8 cellular contexts compared by ENCODE assay signal in the genomic region with DNA sequence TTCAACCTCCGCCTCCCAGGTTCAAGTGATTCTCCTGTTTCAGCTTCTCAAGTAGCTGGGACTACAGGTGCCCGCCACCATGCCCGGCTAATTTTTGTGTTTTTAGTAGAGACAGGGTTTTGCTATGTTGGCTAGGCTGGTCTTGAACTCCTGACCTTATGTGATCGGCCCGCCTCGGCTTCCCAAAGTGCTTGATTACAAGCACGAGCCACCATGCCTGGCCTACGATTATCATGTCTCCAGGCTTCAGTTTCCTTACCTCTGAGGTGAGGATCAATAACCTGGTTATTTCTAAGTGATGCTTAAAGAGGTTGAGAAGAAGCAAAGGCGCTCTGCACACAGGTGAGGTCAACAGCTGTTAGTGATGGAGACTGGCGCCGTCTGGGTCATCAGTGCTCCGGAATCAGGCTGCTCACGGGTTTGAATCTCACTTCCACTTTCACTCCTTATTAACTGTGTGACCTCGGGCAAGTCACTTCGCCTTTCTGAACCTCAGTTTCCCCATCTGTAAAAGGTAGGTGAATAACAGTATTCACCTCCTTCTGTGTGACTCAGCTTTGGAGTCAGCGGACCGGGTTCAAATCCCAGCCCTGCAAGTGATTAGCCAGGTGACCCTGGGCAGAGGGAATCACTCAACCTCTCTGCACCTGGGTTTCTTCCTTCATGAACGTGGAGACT. TPM values are rescaled to one million over a fixed set of nuclear protein-coding genes. Genes with fewer than 3 reads are reported as not detected.
A peak's percentile ranks its signal among the peaks of the same experiment; 100 is the strongest.
DNase-seq lines count a peak whose midpoint lies in the region; ATAC-seq and TF ChIP-seq lines count a peak whose summit lies in the region.

No MANE protein-coding gene starts in this region.

- peaks cover 6% of the 10 kb centered on the region for H3K36me3 Mint-ChIP-seq in CD8-positive, alpha-beta T cell

- H3K9me3 ChIP-seq in CD8-positive, alpha-beta T cell (ENCODE audit: low read length): no peaks in the 10 kb centered on the region

- H3K27ac Mint-ChIP-seq in CD8-positive, alpha-beta T cell: peak overlapping the region; percentile 81

- ATAC-seq in CD8-positive, alpha-beta T cell: no peak
- ATAC-seq in GM21528 (IDR thresholded peaks at IDR 0.05; ENCODE audit: low FRiP score, unreplicated experiment): peak; percentile 31

- intact Hi-C loops in CD8-positive, alpha-beta T cell (cut with DNase I, micrococcal nuclease): loop anchor here (1.0 to 5.0 kb wide), 4 partner anchors 44 to 179 kb away; partner anchors contain the start of gene CEP20 (in 2 of the 2)

- POLR2A ChIA-PET in CD8-positive, alpha-beta T cell (lab: Charles Lee): no interaction called here

- peaks cover 33% of the 10 kb centered on the region for H3K4me1 Mint-ChIP-seq in CD8-positive, alpha-beta T cell (ENCODE audit: low read depth)

- peak overlapping the region; percentile 76 for H3K4me3 ChIP-seq in CD8-positive, alpha-beta T cell (ENCODE audit: low read depth, low read length)
- H3K4me3 ChIP-seq in fibroblast of villous mesenchyme (ENCODE audit: low read depth, low read length) (peak overlapping the region; percentile 65), skeletal muscle cell (ENCODE audit: low read depth, low read length) (peak overlapping the region; percentile 58)

- DNase-seq in CD8-positive, alpha-beta T cell: no peak
- DNase-seq in RPMI8226 (peak; percentile 73), fibroblast of villous mesenchyme (ENCODE audit: low read depth) (no peak), skeletal muscle cell (ENCODE audit: low read depth) (no peak), dermis blood vessel endothelial cell (no peak), 8988T (no peak)
- DNase-seq in stimulated activated CD4-positive, alpha-beta T cell treated with anti-CD3 and anti-CD28 coated beads, Interleukin-4, amount 100 ng/mL, for 24 hours: no peak

- H3K27me3 ChIP-seq in CD8-positive, alpha-beta T cell (ENCODE audit: insufficient read depth, low read length): no peaks in the 10 kb centered on the region

- no peaks in the 10 kb centered on the region for H3K27me3 Mint-ChIP-seq in CD8-positive, alpha-beta T cell (ENCODE audit: low read depth)

- H3K27ac ChIP-seq in CD8-positive, alpha-beta T cell (ENCODE audit: low read depth, low read length): peak overlapping the region; percentile 73

- H3K36me3 ChIP-seq in CD8-positive, alpha-beta T cell (ENCODE audit: insufficient read depth, low read length): no peaks in the 10 kb centered on the region

- H3K4me1 ChIP-seq in CD8-positive, alpha-beta T cell (ENCODE audit: insufficient read depth, low read length): peaks cover 27% of the 10 kb centered on the region

- H3K4me3 Mint-ChIP-seq in CD8-positive, alpha-beta T cell: peak overlapping the region; percentile 84

- no peak for TF ChIP-seq CTCF in CD8-positive, alpha-beta T cell (IDR thresholded peaks at IDR 0.05)
- no peak for TF ChIP-seq CTCF in fibroblast of villous mesenchyme (IDR thresholded peaks at IDR 0.05; ENCODE audit: insufficient read depth, low read depth, low read length)

- CTCF ChIA-PET in CD8-positive, alpha-beta T cell (lab: Charles Lee): interaction anchor here (1.1 to 2.2 kb wide), 3 partner anchors 9 to 113 kb away, joined by 3 to 6 read pairs (median 3); no protein-coding TSS in a partner anchor

- H3K9me3 Mint-ChIP-seq in CD8-positive, alpha-beta T cell: no peaks in the 10 kb centered on the region

RNA-seq across cellular contexts. Expression of gene ABCC1, which starts 0.7 kb away (rescaled TPM):
- total RNA-seq in CD8-positive, alpha-beta T cell: 10 to 100 TPM; 41.1 to 41.2 TPM
- 26.1 and 34.1 TPM in 2 replicates for total RNA-seq in fibroblast of villous mesenchyme
- total RNA-seq in dermis blood vessel endothelial cell: 35.7 and 70.6 TPM in 2 replicates
